Comparison of ENCODE assay signal across 8 cellular contexts in genomic region chr7:128739990-128740682, GRCh38. TPM values are rescaled to one million over a fixed set of nuclear protein-coding genes. Genes with fewer than 3 reads are reported as not detected.
DNase-seq lines count a peak whose midpoint lies in the region; ATAC-seq lines count a peak whose summit lies in the region.

No MANE protein-coding gene starts in this region.

- intact Hi-C loops in head of caudate nucleus (cut with DNase I) = loop anchor here (5.0 kb wide), 1 partner anchor 127 kb away; a partner anchor contains a TSS

- 0 out of 2 replicates have a peak, but pooled peaks cover 8% of the 10 kb centered on the region for H3K36me3 ChIP-seq in HUES6 (ENCODE audit: control insufficient read depth, insufficient read depth, low read length)
- no peaks in the 10 kb centered on the region for H3K36me3 ChIP-seq in iPS-18a (ENCODE audit: control insufficient read depth, low read depth, low read length)

- ATAC-seq in activated T-helper 17 cell treated with anti-CD3 and anti-CD28 coated beads, Interleukin-2, amount 50 U/mL, for 72 hours (replicated peaks) = no peak
- no peak for ATAC-seq in stimulated activated memory B cell treated with anti-CD40 and anti-IgM and Interleukin-4, amounts not matched to agents 10 μg/mL and 1 μg/mL and 100 μg/mL, for 72 hours

- DNase-seq in activated gamma-delta T cell treated with Interleukin-2 at 50 U/mL for 16 hours (no peak), head of caudate nucleus (no peak), NCI-H510A (lab: John Stamatoyannopoulos, UW) (no peak)
- no peak for DNase-seq in stimulated activated CD4-positive, alpha-beta T cell treated with anti-CD3 and anti-CD28 coated beads, Interleukin-15, amount 100 ng/mL, for 24 hours

- H3K9ac ChIP-seq in HUES6 (ENCODE audit: low read length) (peak overlapping the region; percentile 92), iPS-18a (ENCODE audit: low read length) (peak overlapping the region; percentile 73)

- H3K27ac ChIP-seq in HUES6 (ENCODE audit: low read depth, low read length) (peak overlapping the region; percentile 75; the same call in 1 of the 2 replicates), iPS-18a (ENCODE audit: low read length) (peak overlapping the region; percentile 44)

- H3K4me1 ChIP-seq in HUES6 (ENCODE audit: control insufficient read depth, insufficient read depth, low read length) = peaks cover 11% of the 10 kb centered on the region
- H3K4me1 ChIP-seq in iPS-18a (ENCODE audit: control insufficient read depth, low read depth, low read length) = peaks cover 4% of the 10 kb centered on the region

- H3K9me3 ChIP-seq in HUES6 (ENCODE audit: control insufficient read depth, insufficient read depth, low read depth, low read length) (no peaks in the 10 kb centered on the region), iPS-18a (ENCODE audit: control insufficient read depth, low read depth, low read length) (no peaks in the 10 kb centered on the region)

- peak overlapping the region; percentile 88 for H3K4me3 ChIP-seq in HUES6 (ENCODE audit: low read depth, low read length)
- peak overlapping the region; percentile 97 for H3K4me3 ChIP-seq in iPS-18a (ENCODE audit: low read length)

- peak overlapping the region; percentile 93 for H3K4me3 Mint-ChIP-seq in activated T-helper 17 cell treated with anti-CD3 and anti-CD28 coated beads, Interleukin-2, amount 50 U/mL, for 72 hours
- H3K4me3 Mint-ChIP-seq in stimulated activated memory B cell treated with anti-CD40 and anti-IgM and Interleukin-4, amounts not matched to agents 10 μg/mL and 1 μg/mL and 100 μg/mL, for 72 hours = peak overlapping the region; percentile 91

- H3K36me3 Mint-ChIP-seq in activated T-helper 17 cell treated with anti-CD3 and anti-CD28 coated beads, Interleukin-2, amount 50 U/mL, for 72 hours (ENCODE audit: low read depth) = peaks cover 24% of the 10 kb centered on the region
- H3K36me3 Mint-ChIP-seq in stimulated activated memory B cell treated with anti-CD40 and anti-IgM and Interleukin-4, amounts not matched to agents 10 μg/mL and 1 μg/mL and 100 μg/mL, for 72 hours = no peaks in the 10 kb centered on the region

- peak overlapping the region; percentile 93 for H3K27ac Mint-ChIP-seq in activated T-helper 17 cell treated with anti-CD3 and anti-CD28 coated beads, Interleukin-2, amount 50 U/mL, for 72 hours
- peak overlapping the region; percentile 92 for H3K27ac Mint-ChIP-seq in stimulated activated memory B cell treated with anti-CD40 and anti-IgM and Interleukin-4, amounts not matched to agents 10 μg/mL and 1 μg/mL and 100 μg/mL, for 72 hours

- H3K27me3 Mint-ChIP-seq in activated T-helper 17 cell treated with anti-CD3 and anti-CD28 coated beads, Interleukin-2, amount 50 U/mL, for 72 hours = peaks cover 1% of the 10 kb centered on the region
- no peaks in the 10 kb centered on the region for H3K27me3 Mint-ChIP-seq in stimulated activated memory B cell treated with anti-CD40 and anti-IgM and Interleukin-4, amounts not matched to agents 10 μg/mL and 1 μg/mL and 100 μg/mL, for 72 hours

- no peaks in the 10 kb centered on the region for H3K27me3 ChIP-seq in HUES6 (ENCODE audit: control insufficient read depth, insufficient read depth, low read length)
- H3K27me3 ChIP-seq in iPS-18a (ENCODE audit: control insufficient read depth, insufficient read depth, low read length) = peaks cover 9% of the 10 kb centered on the region

- H3K9me3 Mint-ChIP-seq in activated T-helper 17 cell treated with anti-CD3 and anti-CD28 coated beads, Interleukin-2, amount 50 U/mL, for 72 hours = no peaks in the 10 kb centered on the region
- no peaks in the 10 kb centered on the region for H3K9me3 Mint-ChIP-seq in stimulated activated memory B cell treated with anti-CD40 and anti-IgM and Interleukin-4, amounts not matched to agents 10 μg/mL and 1 μg/mL and 100 μg/mL, for 72 hours

- H3K4me1 Mint-ChIP-seq in activated T-helper 17 cell treated with anti-CD3 and anti-CD28 coated beads, Interleukin-2, amount 50 U/mL, for 72 hours = peaks cover 24% of the 10 kb centered on the region
- peaks cover 50% of the 10 kb centered on the region for H3K4me1 Mint-ChIP-seq in stimulated activated memory B cell treated with anti-CD40 and anti-IgM and Interleukin-4, amounts not matched to agents 10 μg/mL and 1 μg/mL and 100 μg/mL, for 72 hours

RNA-seq across cellular contexts. Expression of gene CALU, which starts 1.0 kb away (rescaled TPM):
- total RNA-seq in activated T-helper 17 cell treated with anti-CD3 and anti-CD28 coated beads, Interleukin-2, amount 50 U/mL, for 72 hours = 10 to 100 TPM; 27.5 to 41.7 TPM

RNA-seq across cellular contexts. Expression of gene OPN1SW, which starts 35.5 kb away (rescaled TPM):
- not detected for total RNA-seq in activated T-helper 17 cell treated with anti-CD3 and anti-CD28 coated beads, Interleukin-2, amount 50 U/mL, for 72 hours

RNA-seq across cellular contexts. Expression of gene CCDC136, which starts 51.6 kb away (rescaled TPM):
- total RNA-seq in activated T-helper 17 cell treated with anti-CD3 and anti-CD28 coated beads, Interleukin-2, amount 50 U/mL, for 72 hours = 10 to 100 TPM; 11.7 to 15.4 TPM
